8 cellular contexts compared by ENCODE assay signal in the genomic region with DNA sequence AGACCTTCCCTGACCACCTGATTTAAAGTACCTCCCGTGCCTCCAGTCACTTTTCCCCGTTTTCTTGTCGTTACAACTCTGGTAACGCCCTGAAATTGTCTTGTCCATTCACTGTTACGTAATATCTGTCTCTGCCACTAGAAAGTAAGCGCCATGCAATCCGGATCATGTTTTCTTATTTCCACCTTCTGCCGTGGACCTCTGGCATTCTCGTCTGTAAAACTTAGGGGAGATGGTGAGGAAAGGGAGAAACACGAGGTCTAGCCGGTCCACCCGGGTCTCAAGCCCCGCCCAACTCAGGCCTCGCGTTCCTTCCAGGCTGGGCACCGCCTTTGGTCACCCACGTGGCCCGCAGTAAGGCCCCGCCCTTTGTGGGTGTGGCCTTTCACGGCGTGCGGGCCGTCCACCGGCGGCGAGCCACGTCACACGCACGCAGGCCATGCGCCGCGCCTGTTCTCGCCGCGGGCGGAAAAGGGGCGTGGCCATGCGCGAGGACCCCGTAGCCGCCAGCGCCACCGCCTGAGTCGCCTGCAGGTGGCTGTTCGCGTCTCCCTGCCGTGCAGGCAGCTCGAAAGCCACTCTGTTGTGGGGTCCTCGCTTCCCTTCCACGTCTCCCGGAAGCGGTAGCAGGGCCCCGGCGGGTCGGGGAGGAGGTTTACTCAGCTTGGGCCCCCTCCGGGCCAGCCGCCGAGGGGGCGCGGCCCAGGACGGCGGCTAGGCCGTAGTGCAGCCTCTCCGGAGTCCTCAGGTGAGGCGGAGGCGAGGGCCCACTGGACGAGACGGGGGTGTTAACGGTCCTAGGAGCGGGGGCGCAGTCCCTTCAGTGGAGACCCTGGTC. TPM values are rescaled to one million over a fixed set of nuclear protein-coding genes. Genes with fewer than 3 reads are reported as not detected.
DNase-seq lines count a peak whose midpoint lies in the region; ATAC-seq and TF ChIP-seq lines count a peak whose summit lies in the region.

A gene with protein sequence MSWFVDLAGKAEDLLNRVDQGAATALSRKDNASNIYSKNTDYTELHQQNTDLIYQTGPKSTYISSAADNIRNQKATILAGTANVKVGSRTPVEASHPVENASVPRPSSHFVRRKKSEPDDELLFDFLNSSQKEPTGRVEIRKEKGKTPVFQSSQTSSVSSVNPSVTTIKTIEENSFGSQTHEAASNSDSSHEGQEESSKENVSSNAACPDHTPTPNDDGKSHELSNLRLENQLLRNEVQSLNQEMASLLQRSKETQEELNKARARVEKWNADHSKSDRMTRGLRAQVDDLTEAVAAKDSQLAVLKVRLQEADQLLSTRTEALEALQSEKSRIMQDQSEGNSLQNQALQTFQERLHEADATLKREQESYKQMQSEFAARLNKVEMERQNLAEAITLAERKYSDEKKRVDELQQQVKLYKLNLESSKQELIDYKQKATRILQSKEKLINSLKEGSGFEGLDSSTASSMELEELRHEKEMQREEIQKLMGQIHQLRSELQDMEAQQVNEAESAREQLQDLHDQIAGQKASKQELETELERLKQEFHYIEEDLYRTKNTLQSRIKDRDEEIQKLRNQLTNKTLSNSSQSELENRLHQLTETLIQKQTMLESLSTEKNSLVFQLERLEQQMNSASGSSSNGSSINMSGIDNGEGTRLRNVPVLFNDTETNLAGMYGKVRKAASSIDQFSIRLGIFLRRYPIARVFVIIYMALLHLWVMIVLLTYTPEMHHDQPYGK (plus strand): TSS at position 597 of the 838 bp plus-strand sequence. CDS start 3,133 bp downstream, outside the sequence.

- H4K20me1 ChIP-seq in PC-3 (ENCODE audit: low read length), result no peaks in the 10 kb centered on the region

- peak within 1 kb of the TSS; percentile 96 for H3K9ac ChIP-seq in PC-3 (ENCODE audit: low read length)

- DNase-seq in DMS114 treated with DMSO at 0.1 percent for 48 hours (lab: John Stamatoyannopoulos, UW; ENCODE audit: unreplicated experiment), result peak; percentile 95
- peak; percentile 97 for DNase-seq in PC-3
- DNase-seq in activated T-cell treated with anti-CD3 and anti-CD28 coated beads for 48 hours (ENCODE audit: low read depth), result peak; percentile 99
- peak; percentile 99 for DNase-seq in epithelial cell of esophagus (ENCODE audit: low read depth)
- DNase-seq in stimulated activated CD8-positive, alpha-beta memory T cell treated with anti-CD3 and anti-CD28 coated beads, Interleukin-4, amount 100 ng/mL, for 1 hour (ENCODE audit: low read depth in 2 of 2, low spot score in 1 of 2), result peak; percentile 92 to 94

- intact Hi-C loops in PC-3 (cut with micrococcal nuclease), result no loop called here

- peak within 1 kb of the TSS; percentile 87 for H2AFZ ChIP-seq in PC-3 (ENCODE audit: low read length)

- peak within 1 kb of the TSS; percentile 94 for H3K4me2 ChIP-seq in PC-3 (ENCODE audit: low read length)

- peaks cover 8% of the 10 kb centered on the region; the same call in 1 of the 2 replicates for H3K9me3 ChIP-seq in PC-3 (ENCODE audit: low read length)
- H3K9me3 ChIP-seq in mononuclear cell (ENCODE audit: low read depth, low read length), result peaks cover 16% of the 10 kb centered on the region

- TF ChIP-seq CTCF in PC-3 (conservative IDR thresholded peaks at IDR 0.05; ENCODE audit: low read depth, low read length) (no peak), epithelial cell of esophagus (IDR thresholded peaks at IDR 0.05; ENCODE audit: insufficient read depth, low read depth, low read length, missing control alignments) (no peak)

- CTCF ChIA-PET in PC-3 (lab: Charles Lee), result no interaction called here

- ATAC-seq in GM21576 (IDR thresholded peaks at IDR 0.05; ENCODE audit: unreplicated experiment) (peak; percentile 94), PC-3 (peak; percentile 97)

- POLR2A ChIA-PET in PC-3 (lab: Charles Lee; ENCODE audit: unreplicated experiment), result interaction anchor here (0.6 kb wide), 2 partner anchors 46 to 65 kb away, joined by 3 read pairs; a partner anchor contains a TSS

- H3K27me3 ChIP-seq in PC-3 (ENCODE audit: low read length), result no peaks in the 10 kb centered on the region
- no peaks in the 10 kb centered on the region for H3K27me3 ChIP-seq in mononuclear cell (ENCODE audit: insufficient read depth, low read length)

- TF ChIP-seq RAD21 in Ishikawa (IDR thresholded peaks at IDR 0.05; ENCODE audit: low read depth), result no peak

- peak within 1 kb of the TSS; percentile 60 for H3K27ac ChIP-seq in PC-3 (ENCODE audit: low read length)

- BruUV-seq in PC-3 (replicated peaks; lab: Mats Ljungman, UMichigan), result no TSS peak

- peaks cover 15% of the 10 kb centered on the region for H3K4me1 ChIP-seq in PC-3 (ENCODE audit: insufficient read depth, low read length)
- peaks cover 23% of the 10 kb centered on the region for H3K4me1 ChIP-seq in mononuclear cell (ENCODE audit: insufficient read depth, low read length)

- H3K79me2 ChIP-seq in PC-3 (ENCODE audit: low read length), result peaks cover 37% of the 10 kb centered on the region

- peak within 1 kb of the TSS; percentile 91 for H3K4me3 ChIP-seq in PC-3 (ENCODE audit: low read length)
- peak within 1 kb of the TSS; percentile 98 for H3K4me3 ChIP-seq in epithelial cell of esophagus (ENCODE audit: low read length)
- H3K4me3 ChIP-seq in mononuclear cell (ENCODE audit: low read length), result peak within 1 kb of the TSS; percentile 90

- TF ChIP-seq EP300 in Ishikawa (IDR thresholded peaks at IDR 0.05; ENCODE audit: borderline replicate concordance), result no peak

- no peaks in the 10 kb centered on the region for H3F3A ChIP-seq in PC-3 (ENCODE audit: low read length, unreplicated experiment)

- no peaks in the 10 kb centered on the region for H3K9me2 ChIP-seq in PC-3 (replicated peaks; ENCODE audit: low read length)

- H3K36me3 ChIP-seq in PC-3 (ENCODE audit: low read depth, low read length), result peaks cover 13% of the 10 kb centered on the region

TF ChIP-seq in Ishikawa, 13 proteins besides CTCF, POLR2A, EP300 and RAD21:
- TF ChIP-seq ZBTB7A (IDR thresholded peaks at IDR 0.05; ENCODE audit: low read depth) (peak; percentile 59; the same call in 1 of the 2 replicates), NFIC (IDR thresholded peaks at IDR 0.05) (no peak), FOXM1 (IDR thresholded peaks at IDR 0.05; ENCODE audit: borderline replicate concordance, low read depth) (no peak), YY1 (IDR thresholded peaks at IDR 0.05; ENCODE audit: low read depth) (no peak), CEBPB (IDR thresholded peaks at IDR 0.05) (peak; percentile 72), CREB1 (IDR thresholded peaks at IDR 0.05; ENCODE audit: low read depth) (peak; percentile 63; the same call in 1 of the 2 replicates), TCF12 (IDR thresholded peaks at IDR 0.05; ENCODE audit: low read depth) (peak; percentile 16; the same call in 1 of the 2 replicates), EGR1 (IDR thresholded peaks at IDR 0.05) (no peak), TEAD4 (IDR thresholded peaks at IDR 0.05) (no peak), TAF1 (IDR thresholded peaks at IDR 0.05; ENCODE audit: low read depth) (peak; percentile 68; the same call in 1 of the 2 replicates)
- TF ChIP-seq, protein P1, sequence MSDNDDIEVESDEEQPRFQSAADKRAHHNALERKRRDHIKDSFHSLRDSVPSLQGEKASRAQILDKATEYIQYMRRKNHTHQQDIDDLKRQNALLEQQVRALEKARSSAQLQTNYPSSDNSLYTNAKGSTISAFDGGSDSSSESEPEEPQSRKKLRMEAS (IDR thresholded peaks at IDR 0.05), result peak; percentile 99
- TF ChIP-seq, protein P2, sequence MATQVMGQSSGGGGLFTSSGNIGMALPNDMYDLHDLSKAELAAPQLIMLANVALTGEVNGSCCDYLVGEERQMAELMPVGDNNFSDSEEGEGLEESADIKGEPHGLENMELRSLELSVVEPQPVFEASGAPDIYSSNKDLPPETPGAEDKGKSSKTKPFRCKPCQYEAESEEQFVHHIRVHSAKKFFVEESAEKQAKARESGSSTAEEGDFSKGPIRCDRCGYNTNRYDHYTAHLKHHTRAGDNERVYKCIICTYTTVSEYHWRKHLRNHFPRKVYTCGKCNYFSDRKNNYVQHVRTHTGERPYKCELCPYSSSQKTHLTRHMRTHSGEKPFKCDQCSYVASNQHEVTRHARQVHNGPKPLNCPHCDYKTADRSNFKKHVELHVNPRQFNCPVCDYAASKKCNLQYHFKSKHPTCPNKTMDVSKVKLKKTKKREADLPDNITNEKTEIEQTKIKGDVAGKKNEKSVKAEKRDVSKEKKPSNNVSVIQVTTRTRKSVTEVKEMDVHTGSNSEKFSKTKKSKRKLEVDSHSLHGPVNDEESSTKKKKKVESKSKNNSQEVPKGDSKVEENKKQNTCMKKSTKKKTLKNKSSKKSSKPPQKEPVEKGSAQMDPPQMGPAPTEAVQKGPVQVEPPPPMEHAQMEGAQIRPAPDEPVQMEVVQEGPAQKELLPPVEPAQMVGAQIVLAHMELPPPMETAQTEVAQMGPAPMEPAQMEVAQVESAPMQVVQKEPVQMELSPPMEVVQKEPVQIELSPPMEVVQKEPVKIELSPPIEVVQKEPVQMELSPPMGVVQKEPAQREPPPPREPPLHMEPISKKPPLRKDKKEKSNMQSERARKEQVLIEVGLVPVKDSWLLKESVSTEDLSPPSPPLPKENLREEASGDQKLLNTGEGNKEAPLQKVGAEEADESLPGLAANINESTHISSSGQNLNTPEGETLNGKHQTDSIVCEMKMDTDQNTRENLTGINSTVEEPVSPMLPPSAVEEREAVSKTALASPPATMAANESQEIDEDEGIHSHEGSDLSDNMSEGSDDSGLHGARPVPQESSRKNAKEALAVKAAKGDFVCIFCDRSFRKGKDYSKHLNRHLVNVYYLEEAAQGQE (IDR thresholded peaks at IDR 0.05; ENCODE audit: low read depth), result no peak
- TF ChIP-seq, protein P3, sequence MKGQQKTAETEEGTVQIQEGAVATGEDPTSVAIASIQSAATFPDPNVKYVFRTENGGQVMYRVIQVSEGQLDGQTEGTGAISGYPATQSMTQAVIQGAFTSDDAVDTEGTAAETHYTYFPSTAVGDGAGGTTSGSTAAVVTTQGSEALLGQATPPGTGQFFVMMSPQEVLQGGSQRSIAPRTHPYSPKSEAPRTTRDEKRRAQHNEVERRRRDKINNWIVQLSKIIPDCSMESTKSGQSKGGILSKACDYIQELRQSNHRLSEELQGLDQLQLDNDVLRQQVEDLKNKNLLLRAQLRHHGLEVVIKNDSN (IDR thresholded peaks at IDR 0.05), result peak; percentile 94
TF ChIP-seq in Ishikawa: peak in this region for 7.

RNA-seq across cellular contexts. Expression of the gene that starts here (rescaled TPM):
- total RNA-seq in PC-3 (2014; rRNA removed) (21.4 and 23.5 TPM in 2 replicates), mononuclear cell (11.1 TPM)

Comparison
In these comparisons a context has a peak if more than half of its experiments do, and no peak if none do; other contexts are left out.
1. Peak in every context shown above with its lines: DNase-seq, ATAC-seq, H3K4me3 ChIP-seq and H3K27ac ChIP-seq.